Comparison of ENCODE assay signal across 1 cellular context in the genomic region with DNA sequence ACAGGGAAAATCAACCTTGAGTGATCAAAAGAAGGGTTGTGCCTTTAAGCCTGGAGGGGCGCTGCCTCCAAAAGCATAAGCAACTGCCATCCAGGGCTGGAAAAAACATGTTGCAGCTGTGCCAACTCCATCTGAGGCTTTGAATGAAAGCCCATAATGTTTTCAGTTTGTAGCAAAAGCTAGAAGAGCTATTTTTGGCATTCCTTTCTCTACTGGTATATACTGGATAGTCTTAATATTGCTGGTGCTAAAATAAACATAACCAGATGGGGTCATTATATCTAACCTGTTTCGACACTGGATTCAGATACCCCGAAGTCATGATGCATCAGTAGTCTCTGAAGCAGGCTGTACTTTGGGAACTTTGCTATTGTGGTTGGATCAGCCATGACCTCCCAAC.
TF ChIP-seq lines count a peak whose summit lies in the region.

No MANE protein-coding gene starts in this region.

TF ChIP-seq in GM12878, 131 proteins besides CTCF, POLR2A, EP300 and RAD21 (continued from another document):
- TF ChIP-seq, protein P1, sequence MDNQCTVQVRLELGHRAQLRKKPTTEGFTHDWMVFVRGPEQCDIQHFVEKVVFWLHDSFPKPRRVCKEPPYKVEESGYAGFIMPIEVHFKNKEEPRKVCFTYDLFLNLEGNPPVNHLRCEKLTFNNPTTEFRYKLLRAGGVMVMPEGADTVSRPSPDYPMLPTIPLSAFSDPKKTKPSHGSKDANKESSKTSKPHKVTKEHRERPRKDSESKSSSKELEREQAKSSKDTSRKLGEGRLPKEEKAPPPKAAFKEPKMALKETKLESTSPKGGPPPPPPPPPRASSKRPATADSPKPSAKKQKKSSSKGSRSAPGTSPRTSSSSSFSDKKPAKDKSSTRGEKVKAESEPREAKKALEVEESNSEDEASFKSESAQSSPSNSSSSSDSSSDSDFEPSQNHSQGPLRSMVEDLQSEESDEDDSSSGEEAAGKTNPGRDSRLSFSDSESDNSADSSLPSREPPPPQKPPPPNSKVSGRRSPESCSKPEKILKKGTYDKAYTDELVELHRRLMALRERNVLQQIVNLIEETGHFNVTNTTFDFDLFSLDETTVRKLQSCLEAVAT (IDR thresholded peaks at IDR 0.05): no peak
- TF ChIP-seq, protein P2, sequence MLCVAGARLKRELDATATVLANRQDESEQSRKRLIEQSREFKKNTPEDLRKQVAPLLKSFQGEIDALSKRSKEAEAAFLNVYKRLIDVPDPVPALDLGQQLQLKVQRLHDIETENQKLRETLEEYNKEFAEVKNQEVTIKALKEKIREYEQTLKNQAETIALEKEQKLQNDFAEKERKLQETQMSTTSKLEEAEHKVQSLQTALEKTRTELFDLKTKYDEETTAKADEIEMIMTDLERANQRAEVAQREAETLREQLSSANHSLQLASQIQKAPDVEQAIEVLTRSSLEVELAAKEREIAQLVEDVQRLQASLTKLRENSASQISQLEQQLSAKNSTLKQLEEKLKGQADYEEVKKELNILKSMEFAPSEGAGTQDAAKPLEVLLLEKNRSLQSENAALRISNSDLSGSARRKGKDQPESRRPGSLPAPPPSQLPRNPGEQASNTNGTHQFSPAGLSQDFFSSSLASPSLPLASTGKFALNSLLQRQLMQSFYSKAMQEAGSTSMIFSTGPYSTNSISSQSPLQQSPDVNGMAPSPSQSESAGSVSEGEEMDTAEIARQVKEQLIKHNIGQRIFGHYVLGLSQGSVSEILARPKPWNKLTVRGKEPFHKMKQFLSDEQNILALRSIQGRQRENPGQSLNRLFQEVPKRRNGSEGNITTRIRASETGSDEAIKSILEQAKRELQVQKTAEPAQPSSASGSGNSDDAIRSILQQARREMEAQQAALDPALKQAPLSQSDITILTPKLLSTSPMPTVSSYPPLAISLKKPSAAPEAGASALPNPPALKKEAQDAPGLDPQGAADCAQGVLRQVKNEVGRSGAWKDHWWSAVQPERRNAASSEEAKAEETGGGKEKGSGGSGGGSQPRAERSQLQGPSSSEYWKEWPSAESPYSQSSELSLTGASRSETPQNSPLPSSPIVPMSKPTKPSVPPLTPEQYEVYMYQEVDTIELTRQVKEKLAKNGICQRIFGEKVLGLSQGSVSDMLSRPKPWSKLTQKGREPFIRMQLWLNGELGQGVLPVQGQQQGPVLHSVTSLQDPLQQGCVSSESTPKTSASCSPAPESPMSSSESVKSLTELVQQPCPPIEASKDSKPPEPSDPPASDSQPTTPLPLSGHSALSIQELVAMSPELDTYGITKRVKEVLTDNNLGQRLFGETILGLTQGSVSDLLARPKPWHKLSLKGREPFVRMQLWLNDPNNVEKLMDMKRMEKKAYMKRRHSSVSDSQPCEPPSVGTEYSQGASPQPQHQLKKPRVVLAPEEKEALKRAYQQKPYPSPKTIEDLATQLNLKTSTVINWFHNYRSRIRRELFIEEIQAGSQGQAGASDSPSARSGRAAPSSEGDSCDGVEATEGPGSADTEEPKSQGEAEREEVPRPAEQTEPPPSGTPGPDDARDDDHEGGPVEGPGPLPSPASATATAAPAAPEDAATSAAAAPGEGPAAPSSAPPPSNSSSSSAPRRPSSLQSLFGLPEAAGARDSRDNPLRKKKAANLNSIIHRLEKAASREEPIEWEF (IDR thresholded peaks at IDR 0.05; ENCODE audit: insufficient replicate concordance, low read depth, low read length): no peak
- TF ChIP-seq, protein P3, sequence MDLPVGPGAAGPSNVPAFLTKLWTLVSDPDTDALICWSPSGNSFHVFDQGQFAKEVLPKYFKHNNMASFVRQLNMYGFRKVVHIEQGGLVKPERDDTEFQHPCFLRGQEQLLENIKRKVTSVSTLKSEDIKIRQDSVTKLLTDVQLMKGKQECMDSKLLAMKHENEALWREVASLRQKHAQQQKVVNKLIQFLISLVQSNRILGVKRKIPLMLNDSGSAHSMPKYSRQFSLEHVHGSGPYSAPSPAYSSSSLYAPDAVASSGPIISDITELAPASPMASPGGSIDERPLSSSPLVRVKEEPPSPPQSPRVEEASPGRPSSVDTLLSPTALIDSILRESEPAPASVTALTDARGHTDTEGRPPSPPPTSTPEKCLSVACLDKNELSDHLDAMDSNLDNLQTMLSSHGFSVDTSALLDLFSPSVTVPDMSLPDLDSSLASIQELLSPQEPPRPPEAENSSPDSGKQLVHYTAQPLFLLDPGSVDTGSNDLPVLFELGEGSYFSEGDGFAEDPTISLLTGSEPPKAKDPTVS (IDR thresholded peaks at IDR 0.05; ENCODE audit: low read depth, low read length): no peak
- TF ChIP-seq, protein P4, sequence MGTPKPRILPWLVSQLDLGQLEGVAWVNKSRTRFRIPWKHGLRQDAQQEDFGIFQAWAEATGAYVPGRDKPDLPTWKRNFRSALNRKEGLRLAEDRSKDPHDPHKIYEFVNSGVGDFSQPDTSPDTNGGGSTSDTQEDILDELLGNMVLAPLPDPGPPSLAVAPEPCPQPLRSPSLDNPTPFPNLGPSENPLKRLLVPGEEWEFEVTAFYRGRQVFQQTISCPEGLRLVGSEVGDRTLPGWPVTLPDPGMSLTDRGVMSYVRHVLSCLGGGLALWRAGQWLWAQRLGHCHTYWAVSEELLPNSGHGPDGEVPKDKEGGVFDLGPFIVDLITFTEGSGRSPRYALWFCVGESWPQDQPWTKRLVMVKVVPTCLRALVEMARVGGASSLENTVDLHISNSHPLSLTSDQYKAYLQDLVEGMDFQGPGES (IDR thresholded peaks at IDR 0.05): no peak
- TF ChIP-seq HDGF (IDR thresholded peaks at IDR 0.05): no peak
- TF ChIP-seq SUZ12 (IDR thresholded peaks at IDR 0.05; ENCODE audit: unreplicated experiment): no peak
- no peak for TF ChIP-seq KAT2A (conservative IDR thresholded peaks at IDR 0.05; ENCODE audit: control insufficient read depth, low read depth, low read length)
- no peak for TF ChIP-seq NBN (IDR thresholded peaks at IDR 0.05)
- TF ChIP-seq PAX5 (IDR thresholded peaks at IDR 0.05; ENCODE audit: borderline replicate concordance, low read depth, low read length): no peak
- TF ChIP-seq, protein P5, sequence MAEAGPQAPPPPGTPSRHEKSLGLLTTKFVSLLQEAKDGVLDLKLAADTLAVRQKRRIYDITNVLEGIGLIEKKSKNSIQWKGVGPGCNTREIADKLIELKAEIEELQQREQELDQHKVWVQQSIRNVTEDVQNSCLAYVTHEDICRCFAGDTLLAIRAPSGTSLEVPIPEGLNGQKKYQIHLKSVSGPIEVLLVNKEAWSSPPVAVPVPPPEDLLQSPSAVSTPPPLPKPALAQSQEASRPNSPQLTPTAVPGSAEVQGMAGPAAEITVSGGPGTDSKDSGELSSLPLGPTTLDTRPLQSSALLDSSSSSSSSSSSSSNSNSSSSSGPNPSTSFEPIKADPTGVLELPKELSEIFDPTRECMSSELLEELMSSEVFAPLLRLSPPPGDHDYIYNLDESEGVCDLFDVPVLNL (IDR thresholded peaks at IDR 0.05; ENCODE audit: low read depth, low read length): no peak
- TF ChIP-seq, protein P6, sequence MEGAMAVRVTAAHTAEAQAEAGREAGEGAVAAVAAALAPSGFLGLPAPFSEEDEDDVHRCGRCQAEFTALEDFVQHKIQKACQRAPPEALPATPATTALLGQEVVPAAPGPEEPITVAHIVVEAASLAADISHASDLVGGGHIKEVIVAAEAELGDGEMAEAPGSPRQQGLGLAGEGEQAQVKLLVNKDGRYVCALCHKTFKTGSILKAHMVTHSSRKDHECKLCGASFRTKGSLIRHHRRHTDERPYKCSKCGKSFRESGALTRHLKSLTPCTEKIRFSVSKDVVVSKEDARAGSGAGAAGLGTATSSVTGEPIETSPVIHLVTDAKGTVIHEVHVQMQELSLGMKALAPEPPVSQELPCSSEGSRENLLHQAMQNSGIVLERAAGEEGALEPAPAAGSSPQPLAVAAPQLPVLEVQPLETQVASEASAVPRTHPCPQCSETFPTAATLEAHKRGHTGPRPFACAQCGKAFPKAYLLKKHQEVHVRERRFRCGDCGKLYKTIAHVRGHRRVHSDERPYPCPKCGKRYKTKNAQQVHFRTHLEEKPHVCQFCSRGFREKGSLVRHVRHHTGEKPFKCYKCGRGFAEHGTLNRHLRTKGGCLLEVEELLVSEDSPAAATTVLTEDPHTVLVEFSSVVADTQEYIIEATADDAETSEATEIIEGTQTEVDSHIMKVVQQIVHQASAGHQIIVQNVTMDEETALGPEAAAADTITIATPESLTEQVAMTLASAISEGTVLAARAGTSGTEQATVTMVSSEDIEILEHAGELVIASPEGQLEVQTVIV (IDR thresholded peaks at IDR 0.05; ENCODE audit: borderline replicate concordance, partially characterized antibody): no peak
- TF ChIP-seq ZBTB4 (CRISPR knock-in tag; IDR thresholded peaks at IDR 0.05): no peak
- no peak for TF ChIP-seq WRNIP1 (IDR thresholded peaks at IDR 0.05; ENCODE audit: borderline replicate concordance, low read depth, low read length)
